Comparison of ENCODE assay signal across 1 cellular context in the genomic region with DNA sequence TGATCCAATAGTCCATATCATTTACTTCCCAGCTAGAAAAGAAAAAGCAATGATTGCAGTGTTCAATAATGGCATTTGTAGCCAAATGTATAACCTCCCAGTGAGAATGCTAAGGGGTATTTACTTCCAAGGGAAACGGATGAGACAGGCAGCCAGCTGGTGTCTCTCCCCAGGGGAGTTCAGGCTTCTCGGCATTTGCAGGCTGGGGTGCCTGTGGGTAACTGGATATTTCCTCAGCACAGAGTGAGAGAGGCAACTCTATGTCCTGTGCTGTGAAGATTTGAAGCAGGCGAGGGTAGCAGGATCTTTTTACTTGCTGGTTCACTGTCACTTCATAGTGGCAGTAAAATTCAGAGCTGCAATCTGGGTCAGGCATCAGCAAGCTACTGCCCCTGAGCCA.
TF ChIP-seq lines count a peak whose summit lies in the region.

No MANE protein-coding gene starts in this region.

TF ChIP-seq in SK-N-SH treated with all-trans-retinoic acid at 6 μM for 48 hours, 23 proteins besides CTCF, POLR2A, EP300 and RAD21 (continued from another document):
- TF ChIP-seq, protein P1, sequence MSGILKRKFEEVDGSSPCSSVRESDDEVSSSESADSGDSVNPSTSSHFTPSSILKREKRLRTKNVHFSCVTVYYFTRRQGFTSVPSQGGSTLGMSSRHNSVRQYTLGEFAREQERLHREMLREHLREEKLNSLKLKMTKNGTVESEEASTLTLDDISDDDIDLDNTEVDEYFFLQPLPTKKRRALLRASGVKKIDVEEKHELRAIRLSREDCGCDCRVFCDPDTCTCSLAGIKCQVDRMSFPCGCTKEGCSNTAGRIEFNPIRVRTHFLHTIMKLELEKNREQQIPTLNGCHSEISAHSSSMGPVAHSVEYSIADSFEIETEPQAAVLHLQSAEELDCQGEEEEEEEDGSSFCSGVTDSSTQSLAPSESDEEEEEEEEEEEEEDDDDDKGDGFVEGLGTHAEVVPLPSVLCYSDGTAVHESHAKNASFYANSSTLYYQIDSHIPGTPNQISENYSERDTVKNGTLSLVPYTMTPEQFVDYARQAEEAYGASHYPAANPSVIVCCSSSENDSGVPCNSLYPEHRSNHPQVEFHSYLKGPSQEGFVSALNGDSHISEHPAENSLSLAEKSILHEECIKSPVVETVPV (CRISPR knock-in tag; IDR thresholded peaks at IDR 0.05) = no peak
- TF ChIP-seq, protein P2, sequence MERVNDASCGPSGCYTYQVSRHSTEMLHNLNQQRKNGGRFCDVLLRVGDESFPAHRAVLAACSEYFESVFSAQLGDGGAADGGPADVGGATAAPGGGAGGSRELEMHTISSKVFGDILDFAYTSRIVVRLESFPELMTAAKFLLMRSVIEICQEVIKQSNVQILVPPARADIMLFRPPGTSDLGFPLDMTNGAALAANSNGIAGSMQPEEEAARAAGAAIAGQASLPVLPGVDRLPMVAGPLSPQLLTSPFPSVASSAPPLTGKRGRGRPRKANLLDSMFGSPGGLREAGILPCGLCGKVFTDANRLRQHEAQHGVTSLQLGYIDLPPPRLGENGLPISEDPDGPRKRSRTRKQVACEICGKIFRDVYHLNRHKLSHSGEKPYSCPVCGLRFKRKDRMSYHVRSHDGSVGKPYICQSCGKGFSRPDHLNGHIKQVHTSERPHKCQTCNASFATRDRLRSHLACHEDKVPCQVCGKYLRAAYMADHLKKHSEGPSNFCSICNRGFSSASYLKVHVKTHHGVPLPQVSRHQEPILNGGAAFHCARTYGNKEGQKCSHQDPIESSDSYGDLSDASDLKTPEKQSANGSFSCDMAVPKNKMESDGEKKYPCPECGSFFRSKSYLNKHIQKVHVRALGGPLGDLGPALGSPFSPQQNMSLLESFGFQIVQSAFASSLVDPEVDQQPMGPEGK (CRISPR knock-in tag; IDR thresholded peaks at IDR 0.05; ENCODE audit: borderline replicate concordance) = no peak
- TF ChIP-seq TOX (CRISPR knock-in tag; IDR thresholded peaks at IDR 0.05; ENCODE audit: borderline replicate concordance) (no peak), ZNF70 (CRISPR knock-in tag; IDR thresholded peaks at IDR 0.05) (no peak), ESRRG (CRISPR knock-in tag; IDR thresholded peaks at IDR 0.05) (no peak), RARB (CRISPR knock-in tag; IDR thresholded peaks at IDR 0.05) (no peak)
- TF ChIP-seq, protein P3, sequence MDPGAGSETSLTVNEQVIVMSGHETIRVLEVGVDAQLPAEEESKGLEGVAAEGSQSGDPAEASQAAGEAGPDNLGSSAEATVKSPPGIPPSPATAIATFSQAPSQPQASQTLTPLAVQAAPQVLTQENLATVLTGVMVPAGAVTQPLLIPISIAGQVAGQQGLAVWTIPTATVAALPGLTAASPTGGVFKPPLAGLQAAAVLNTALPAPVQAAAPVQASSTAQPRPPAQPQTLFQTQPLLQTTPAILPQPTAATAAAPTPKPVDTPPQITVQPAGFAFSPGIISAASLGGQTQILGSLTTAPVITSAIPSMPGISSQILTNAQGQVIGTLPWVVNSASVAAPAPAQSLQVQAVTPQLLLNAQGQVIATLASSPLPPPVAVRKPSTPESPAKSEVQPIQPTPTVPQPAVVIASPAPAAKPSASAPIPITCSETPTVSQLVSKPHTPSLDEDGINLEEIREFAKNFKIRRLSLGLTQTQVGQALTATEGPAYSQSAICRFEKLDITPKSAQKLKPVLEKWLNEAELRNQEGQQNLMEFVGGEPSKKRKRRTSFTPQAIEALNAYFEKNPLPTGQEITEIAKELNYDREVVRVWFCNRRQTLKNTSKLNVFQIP (CRISPR knock-in tag; IDR thresholded peaks at IDR 0.05; ENCODE audit: borderline replicate concordance, low read depth) = no peak
